10 cellular contexts compared by ENCODE assay signal in the genomic region with DNA sequence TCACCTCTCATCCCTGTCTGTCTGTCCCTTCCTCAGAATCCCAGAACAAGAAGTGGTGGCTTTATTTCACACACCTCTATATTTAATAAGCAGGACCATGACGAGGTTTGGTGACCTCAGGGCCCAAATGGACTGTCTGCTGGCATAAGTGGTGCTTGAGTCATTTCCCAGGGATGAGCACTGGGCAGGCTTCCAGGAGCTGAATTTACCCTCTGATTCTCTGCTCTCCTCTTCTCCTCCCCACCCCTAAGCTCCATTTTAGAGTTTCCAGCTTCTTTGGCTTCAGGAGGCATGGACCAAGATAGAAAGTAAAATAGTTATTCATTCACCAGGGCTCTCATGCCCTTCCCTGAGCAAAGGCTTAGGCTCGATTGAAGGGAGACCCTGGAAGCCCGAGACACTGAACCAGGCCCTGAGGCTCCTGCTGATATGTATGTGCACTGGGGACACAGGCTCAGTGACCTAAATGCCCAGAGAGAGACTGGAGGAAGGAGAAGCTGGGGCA.
DNase-seq lines count a peak whose midpoint lies in the region; ATAC-seq and TF ChIP-seq lines count a peak whose summit lies in the region.
"Had no signal": no experiment of that assay in that cellular context is flagged by ENCODE, and none has a peak within 500 bp of the region (broad histone marks: within the 10 kb centered on the region; RNA-seq: fewer than 3 reads in every experiment).

No MANE protein-coding gene starts in this region.

- DNase-seq in A673 (ENCODE audit: low spot score) (peak; percentile 55), M059J (ENCODE audit: low read depth) (peak; percentile 90), kidney tubule cell (ENCODE audit: low spot score) (peak; percentile 91), NCI-H1436 treated with DMSO at 0.1 percent for 48 hours (lab: John Stamatoyannopoulos, UW) (no peak), ecto neural progenitor cell (ENCODE audit: low spot score) (no peak)
- no peak for DNase-seq in stimulated activated CD4-positive, alpha-beta T cell treated with anti-CD3 and anti-CD28 coated beads, Interleukin-4, amount 100 ng/mL, for 4 hours
- DNase-seq: CD4-positive, CD25-positive, alpha-beta regulatory T cell had no signal

- CTCF ChIA-PET in A673 (lab: Charles Lee): no interaction called here

- no peaks in the 10 kb centered on the region for H3K27me3 ChIP-seq in A673 (replicated peaks; ENCODE audit: insufficient read depth, low read depth, low read length, poor library complexity)

- ATAC-seq in HG03039 (IDR thresholded peaks at IDR 0.05; ENCODE audit: unreplicated experiment): no peak

- POLR2A ChIA-PET in A673 (lab: Charles Lee; ENCODE audit: low non-redundant PET): no interaction called here

- no peaks in the 10 kb centered on the region for H3K9me3 ChIP-seq in A673 (ENCODE audit: low read depth, low read length, poor library complexity, severe bottlenecking)

- peaks cover 78% of the 10 kb centered on the region for H3K4me1 Mint-ChIP-seq in brain

- H3K36me3 ChIP-seq in A673 (ENCODE audit: insufficient read depth, low read length, poor library complexity, severe bottlenecking): no peaks in the 10 kb centered on the region

- H3K36me3 Mint-ChIP-seq in brain: no peaks in the 10 kb centered on the region
- H3K36me3 Mint-ChIP-seq: CD4-positive, CD25-positive, alpha-beta regulatory T cell had no signal

- peaks cover 7% of the 10 kb centered on the region for H3K4me1 ChIP-seq in A673 (ENCODE audit: insufficient read depth, low read length, poor library complexity, severe bottlenecking)

- no peak overlapping the region for H3K4me3 ChIP-seq in A673 (ENCODE audit: low read depth, low read length, poor library complexity, severe bottlenecking)
- H3K4me3 ChIP-seq: SK-N-MC had no signal

- peaks cover 7% of the 10 kb centered on the region for H3K27me3 Mint-ChIP-seq in brain
- H3K27me3 Mint-ChIP-seq: CD4-positive, CD25-positive, alpha-beta regulatory T cell had no signal

- H3K27ac ChIP-seq in A673 (ENCODE audit: low read depth, low read length, poor library complexity, severe bottlenecking): no peak overlapping the region
- H3K27ac ChIP-seq: SK-N-MC had no signal

- no peak for TF ChIP-seq CTCF in A673 (conservative IDR thresholded peaks at IDR 0.05; ENCODE audit: low read depth, low read length)
- no peak for TF ChIP-seq CTCF in brain (conservative IDR thresholded peaks at IDR 0.05)

- H3K4me3 Mint-ChIP-seq in brain: no peak overlapping the region
- H3K4me3 Mint-ChIP-seq: CD4-positive, CD25-positive, alpha-beta regulatory T cell had no signal

- peak overlapping the region in 4 of 5 experiments; percentile 2 to 80 (median 46) for H3K27ac Mint-ChIP-seq in brain
- H3K27ac Mint-ChIP-seq: CD4-positive, CD25-positive, alpha-beta regulatory T cell had no signal

- no peaks in the 10 kb centered on the region for H3K9me3 Mint-ChIP-seq in brain
- H3K9me3 Mint-ChIP-seq: CD4-positive, CD25-positive, alpha-beta regulatory T cell had no signal

- no TSS peak for BruUV-seq in A673 (replicated peaks; lab: Mats Ljungman, UMichigan)

- intact Hi-C loops in A673 (cut with micrococcal nuclease; ENCODE audit: unreplicated experiment): no loop called here

Comparison
In these comparisons a context has a peak if more than half of its experiments do, and no peak if none do; other contexts are left out.
1. DNase-seq: peak in A673 (single experiment), M059J (single experiment) and kidney tubule cell (single experiment); none in stimulated activated CD4-positive, alpha-beta T cell treated with anti-CD3 and anti-CD28 coated beads, Interleukin-4, amount 100 ng/mL, for 4 hours (0 of 2), NCI-H1436 treated with DMSO at 0.1 percent for 48 hours (single experiment) and ecto neural progenitor cell (single experiment).